11 cellular contexts compared by ENCODE assay signal in genomic region chr9:72554221-72554641, GRCh38. TPM values are rescaled to one million over a fixed set of nuclear protein-coding genes. Genes with fewer than 3 reads are reported as not detected.
DNase-seq lines count a peak whose midpoint lies in the region; TF ChIP-seq lines count a peak whose summit lies in the region.
"Had no signal": no experiment of that assay in that cellular context is flagged by ENCODE, and none has a peak within 500 bp of the region (broad histone marks: within the 10 kb centered on the region; RNA-seq: fewer than 3 reads in every experiment).

No MANE protein-coding gene starts in this region.

- peak overlapping the region; percentile 81 for H3K27ac ChIP-seq in trophoblast cell (ENCODE audit: low read depth, low read length)

- no peak overlapping the region for H3K4ac ChIP-seq in trophoblast cell (ENCODE audit: low read depth, low read length)

- no peak overlapping the region for H3K14ac ChIP-seq in trophoblast cell (ENCODE audit: low read length)

- H2BK120ac ChIP-seq in trophoblast cell (ENCODE audit: insufficient read depth, low read length, poor library complexity), result no peak overlapping the region

- peaks cover 3 to 13% of the 10 kb centered on the region in 2 experiments for H3K4me1 ChIP-seq in trophoblast cell (ENCODE audit: control insufficient read depth in 1 of 2, insufficient read depth in 2 of 2, low read length in 2 of 2)

- H3K79me1 ChIP-seq in trophoblast cell (ENCODE audit: low read length), result peaks cover 10% of the 10 kb centered on the region

- H3K4me3 ChIP-seq in fibroblast of pulmonary artery (replicated peaks; ENCODE audit: low read depth, low read length), result no peak overlapping the region
- no peak overlapping the region for H3K4me3 ChIP-seq in trophoblast cell (ENCODE audit: low read depth, low read length)
- H3K4me3 ChIP-seq: testis had no signal

- no peak overlapping the region for H2BK12ac ChIP-seq in trophoblast cell (ENCODE audit: low read length)

- no peak overlapping the region for H4K91ac ChIP-seq in trophoblast cell (ENCODE audit: low read depth, low read length)

- DNase-seq in AG20443 (ENCODE audit: low spot score), result peak; percentile 76
- DNase-seq in SK-MEL-5 (ENCODE audit: low read depth, low spot score), result peak; percentile 44
- DNase-seq in fibroblast of pulmonary artery (ENCODE audit: low read depth), result peak; percentile 90
- DNase-seq in trophoblast cell, result peak; percentile 71 to 99
- no peak for DNase-seq in HT-29 (ENCODE audit: low spot score)
- DNase-seq in G401 (ENCODE audit: low spot score), result no peak
- DNase-seq in stimulated activated CD8-positive, alpha-beta memory T cell treated with anti-CD3 and anti-CD28 coated beads, Interleukin-4, amount 100 ng/mL, for 48 hours, result no peak
- DNase-seq in ureter (ENCODE audit: low spot score), result no peak
- DNase-seq: activated CD4-positive, alpha-beta T cell treated with anti-CD3 and anti-CD28 coated beads, Interleukin-2, amount 50 U/mL, for 4 hours; testis had no signal

- H2AK5ac ChIP-seq in trophoblast cell (ENCODE audit: low read length), result no peak overlapping the region

- H2AFZ ChIP-seq in trophoblast cell (ENCODE audit: insufficient read depth, low read length, poor library complexity), result no peak overlapping the region

- no CpG with 5 or more reads among the region's 3 CpGs for WGBS in trophoblast cell (ENCODE audit: extremely low coverage, insufficient coverage, insufficient read length)

- no peak overlapping the region for H3K23ac ChIP-seq in trophoblast cell (ENCODE audit: low read length)

- H3K18ac ChIP-seq in trophoblast cell (ENCODE audit: low read length), result no peak overlapping the region

- H3K9ac ChIP-seq in trophoblast cell (ENCODE audit: low read length), result no peak overlapping the region

- H3K79me2 ChIP-seq in trophoblast cell (ENCODE audit: control insufficient read depth, insufficient read depth, low read length, poor library complexity), result no peaks in the 10 kb centered on the region

- H4K8ac ChIP-seq in trophoblast cell (ENCODE audit: low read depth, low read length), result no peak overlapping the region

- no peak overlapping the region for H3K4me2 ChIP-seq in trophoblast cell (ENCODE audit: low read length)

- no peak overlapping the region for H4K12ac ChIP-seq in trophoblast cell (ENCODE audit: low read depth, low read length)

- in situ Hi-C loops in SK-MEL-5 (cut with HindIII; ENCODE audit: low pct_unique_long_range_greater_than_20kb, low sequenced_read_pairs) (no loop called here), G401 (cut with HindIII; ENCODE audit: low sequenced_read_pairs) (no loop called here)

- no peak for TF ChIP-seq CTCF in fibroblast of pulmonary artery (IDR thresholded peaks at IDR 0.05; ENCODE audit: low read length, missing control alignments)

- no peaks in the 10 kb centered on the region for H3K9me3 ChIP-seq in trophoblast cell (ENCODE audit: insufficient read depth, low read depth, low read length)
- H3K9me3 ChIP-seq: testis had no signal

- H3K36me3 ChIP-seq in trophoblast cell (ENCODE audit: control insufficient read depth in 1 of 2, insufficient read depth in 2 of 2, low read length in 2 of 2), result no peaks in the 10 kb centered on the region

- H2BK5ac ChIP-seq in trophoblast cell (ENCODE audit: low read depth, low read length, poor library complexity), result no peak overlapping the region

- no peaks in the 10 kb centered on the region for H3K27me3 ChIP-seq in trophoblast cell (ENCODE audit: insufficient read depth, low read length)
- H3K27me3 ChIP-seq: testis had no signal

RNA-seq across cellular contexts. Expression of gene TMC1, which starts 32.8 kb away (rescaled TPM):
- total RNA-seq in SK-MEL-5 (2014; rRNA removed; shearing (Covaris generic)), result 0.18 TPM in 1 of 2 replicates, not detected in the other
- 0.11 TPM in 1 of 2 replicates, not detected in the other for polyA plus RNA-seq in SK-MEL-5 (2015; cell fraction: cytosol; rRNA removed)
- not detected in 2 replicates for polyA plus RNA-seq in SK-MEL-5 (2015; cell fraction: nucleus; rRNA removed)
- polyA plus RNA-seq in trophoblast cell (2013), result 0.03 and 0.04 TPM in 2 replicates
- 0.26 and 0.53 TPM in 2 replicates for total RNA-seq in HT-29 (2014; rRNA removed; shearing (Covaris generic))
- total RNA-seq in G401 (2014; rRNA removed; shearing (Covaris generic)), result not detected in 2 replicates
- 3.5 TPM for total RNA-seq in ureter
- total RNA-seq: bronchial epithelial cell had no signal

Comparison
In these comparisons a context has a peak if more than half of its experiments do, and no peak if none do; other contexts are left out.
1. DNase-seq: peak in AG20443 (single experiment), SK-MEL-5 (single experiment), fibroblast of pulmonary artery (single experiment) and trophoblast cell (2 of 2); none in HT-29 (single experiment), G401 (single experiment), stimulated activated CD8-positive, alpha-beta memory T cell treated with anti-CD3 and anti-CD28 coated beads, Interleukin-4, amount 100 ng/mL, for 48 hours (single experiment) and ureter (single experiment).